Comparison of ENCODE assay signal across 1 cellular context in the genomic region with DNA sequence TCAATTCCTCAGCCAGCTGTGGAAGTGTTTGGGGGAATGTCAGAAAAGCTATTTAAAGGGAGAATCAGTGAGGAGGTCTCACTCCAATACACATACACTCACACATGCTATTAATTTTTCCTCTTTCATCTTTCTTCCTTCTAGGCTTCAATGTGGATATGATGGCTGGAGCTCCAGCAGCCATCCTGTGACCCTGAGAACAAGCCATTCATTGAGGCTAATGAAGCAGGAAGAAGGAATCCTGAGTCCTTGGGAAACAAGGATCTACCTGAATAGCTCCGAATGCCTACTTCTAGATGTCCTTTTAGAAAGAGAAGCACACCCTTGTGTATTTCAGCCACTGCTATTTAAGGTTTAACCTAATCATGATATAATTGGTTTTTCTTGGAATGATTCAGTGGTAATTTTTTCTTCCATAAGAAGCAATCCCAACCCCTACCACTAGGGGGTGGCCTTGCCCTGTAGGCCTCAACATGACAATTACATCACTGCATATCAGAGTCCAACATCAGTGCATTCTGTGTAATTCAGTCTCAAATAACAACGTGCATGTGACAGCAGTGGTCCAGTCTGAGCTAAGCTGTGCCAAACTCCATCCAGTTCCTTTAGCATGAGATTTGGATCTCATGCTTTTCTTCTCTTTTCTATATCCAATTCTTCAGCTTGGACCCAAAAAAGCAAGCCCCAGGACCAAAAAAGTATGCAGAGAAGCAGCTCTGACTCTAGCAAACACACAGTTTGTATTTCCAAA.
TF ChIP-seq lines count a peak whose summit lies in the region.

No MANE protein-coding gene starts in this region.

TF ChIP-seq in HepG2, 621 proteins besides CTCF, POLR2A, EP300 and RAD21 (continued from another document):
- TF ChIP-seq BRCA1 (CRISPR knock-in tag; IDR thresholded peaks at IDR 0.05) (no peak), ZNF317 (CRISPR knock-in tag; IDR thresholded peaks at IDR 0.05) (no peak), CSRNP1 (CRISPR knock-in tag; IDR thresholded peaks at IDR 0.05) (no peak), ZBTB14 (CRISPR knock-in tag; IDR thresholded peaks at IDR 0.05) (no peak), ATF2 (CRISPR knock-in tag; IDR thresholded peaks at IDR 0.05) (peak; percentile 83), FOSL2 (CRISPR knock-in tag; IDR thresholded peaks at IDR 0.05) (0 out of 2 replicates have a peak, but pooled peaks have one; percentile 16), HINFP (CRISPR knock-in tag; IDR thresholded peaks at IDR 0.05; ENCODE audit: low read depth) (no peak), ZNF629 (CRISPR knock-in tag; conservative IDR thresholded peaks at IDR 0.05) (no peak), TMF1 (CRISPR knock-in tag; IDR thresholded peaks at IDR 0.05; ENCODE audit: low read depth) (no peak), NONO (IDR thresholded peaks at IDR 0.05) (no peak), NONO (CRISPR knock-in tag; conservative IDR thresholded peaks at IDR 0.05) (no peak), GZF1 (CRISPR knock-in tag; IDR thresholded peaks at IDR 0.05) (no peak), SKIL (CRISPR knock-in tag; IDR thresholded peaks at IDR 0.05; ENCODE audit: borderline replicate concordance) (no peak), ZNF180 (CRISPR knock-in tag; IDR thresholded peaks at IDR 0.05; ENCODE audit: borderline replicate concordance, low read depth) (no peak)
- TF ChIP-seq, protein P1, sequence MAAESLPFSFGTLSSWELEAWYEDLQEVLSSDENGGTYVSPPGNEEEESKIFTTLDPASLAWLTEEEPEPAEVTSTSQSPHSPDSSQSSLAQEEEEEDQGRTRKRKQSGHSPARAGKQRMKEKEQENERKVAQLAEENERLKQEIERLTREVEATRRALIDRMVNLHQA (CRISPR knock-in tag; IDR thresholded peaks at IDR 0.05) = no peak
- TF ChIP-seq, protein P2, sequence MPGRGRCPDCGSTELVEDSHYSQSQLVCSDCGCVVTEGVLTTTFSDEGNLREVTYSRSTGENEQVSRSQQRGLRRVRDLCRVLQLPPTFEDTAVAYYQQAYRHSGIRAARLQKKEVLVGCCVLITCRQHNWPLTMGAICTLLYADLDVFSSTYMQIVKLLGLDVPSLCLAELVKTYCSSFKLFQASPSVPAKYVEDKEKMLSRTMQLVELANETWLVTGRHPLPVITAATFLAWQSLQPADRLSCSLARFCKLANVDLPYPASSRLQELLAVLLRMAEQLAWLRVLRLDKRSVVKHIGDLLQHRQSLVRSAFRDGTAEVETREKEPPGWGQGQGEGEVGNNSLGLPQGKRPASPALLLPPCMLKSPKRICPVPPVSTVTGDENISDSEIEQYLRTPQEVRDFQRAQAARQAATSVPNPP (CRISPR knock-in tag; IDR thresholded peaks at IDR 0.05) = no peak
